In the genomic region with DNA sequence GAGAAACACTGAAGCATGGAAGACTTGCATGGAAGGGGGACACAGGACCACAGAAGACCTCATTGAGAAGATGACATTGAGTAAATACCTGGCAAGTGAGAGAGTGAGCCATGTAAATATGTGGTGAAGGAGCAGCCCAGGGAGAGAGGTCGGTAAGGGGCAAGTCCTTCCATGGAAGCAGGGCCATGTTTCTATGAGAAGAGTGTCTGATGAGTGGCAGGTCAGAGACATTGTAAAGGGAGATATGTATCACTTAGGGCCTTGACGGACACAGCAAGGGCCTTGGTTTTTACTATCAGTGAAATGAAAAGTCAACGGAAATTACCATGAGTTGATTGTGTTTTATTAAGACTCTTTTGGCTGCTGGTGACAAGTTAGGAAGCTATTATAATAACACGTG, we compare ENCODE assay signal across 1 cellular context.
TF ChIP-seq lines count a peak whose summit lies in the region.

No MANE protein-coding gene starts in this region.

TF ChIP-seq in neural cell, 6 proteins besides CTCF, POLR2A, EP300 and RAD21:
- TF ChIP-seq, protein P1, sequence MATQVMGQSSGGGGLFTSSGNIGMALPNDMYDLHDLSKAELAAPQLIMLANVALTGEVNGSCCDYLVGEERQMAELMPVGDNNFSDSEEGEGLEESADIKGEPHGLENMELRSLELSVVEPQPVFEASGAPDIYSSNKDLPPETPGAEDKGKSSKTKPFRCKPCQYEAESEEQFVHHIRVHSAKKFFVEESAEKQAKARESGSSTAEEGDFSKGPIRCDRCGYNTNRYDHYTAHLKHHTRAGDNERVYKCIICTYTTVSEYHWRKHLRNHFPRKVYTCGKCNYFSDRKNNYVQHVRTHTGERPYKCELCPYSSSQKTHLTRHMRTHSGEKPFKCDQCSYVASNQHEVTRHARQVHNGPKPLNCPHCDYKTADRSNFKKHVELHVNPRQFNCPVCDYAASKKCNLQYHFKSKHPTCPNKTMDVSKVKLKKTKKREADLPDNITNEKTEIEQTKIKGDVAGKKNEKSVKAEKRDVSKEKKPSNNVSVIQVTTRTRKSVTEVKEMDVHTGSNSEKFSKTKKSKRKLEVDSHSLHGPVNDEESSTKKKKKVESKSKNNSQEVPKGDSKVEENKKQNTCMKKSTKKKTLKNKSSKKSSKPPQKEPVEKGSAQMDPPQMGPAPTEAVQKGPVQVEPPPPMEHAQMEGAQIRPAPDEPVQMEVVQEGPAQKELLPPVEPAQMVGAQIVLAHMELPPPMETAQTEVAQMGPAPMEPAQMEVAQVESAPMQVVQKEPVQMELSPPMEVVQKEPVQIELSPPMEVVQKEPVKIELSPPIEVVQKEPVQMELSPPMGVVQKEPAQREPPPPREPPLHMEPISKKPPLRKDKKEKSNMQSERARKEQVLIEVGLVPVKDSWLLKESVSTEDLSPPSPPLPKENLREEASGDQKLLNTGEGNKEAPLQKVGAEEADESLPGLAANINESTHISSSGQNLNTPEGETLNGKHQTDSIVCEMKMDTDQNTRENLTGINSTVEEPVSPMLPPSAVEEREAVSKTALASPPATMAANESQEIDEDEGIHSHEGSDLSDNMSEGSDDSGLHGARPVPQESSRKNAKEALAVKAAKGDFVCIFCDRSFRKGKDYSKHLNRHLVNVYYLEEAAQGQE (IDR thresholded peaks at IDR 0.05; ENCODE audit: borderline replicate concordance): no peak
- TF ChIP-seq SMC3 (conservative IDR thresholded peaks at IDR 0.05; ENCODE audit: poor library complexity): no peak
- no peak for TF ChIP-seq TAF1 (IDR thresholded peaks at IDR 0.05; ENCODE audit: low read depth)
- TF ChIP-seq MXI1 (conservative IDR thresholded peaks at IDR 0.05; ENCODE audit: poor library complexity, severe bottlenecking): no peak
- no peak for TF ChIP-seq EZH2 (IDR thresholded peaks at IDR 0.05; ENCODE audit: borderline replicate concordance, insufficient read depth, low read length, poor library complexity, severe bottlenecking)
- no peak for TF ChIP-seq POLR2AphosphoS5 (IDR thresholded peaks at IDR 0.05)
